In genomic region chr16:81140930-81141780, GRCh38 we compare ENCODE assay signal across 13 cellular contexts. TPM values are rescaled to one million over a fixed set of nuclear protein-coding genes. Genes with fewer than 3 reads are reported as not detected.
DNase-seq lines count a peak whose midpoint lies in the region; ATAC-seq and TF ChIP-seq lines count a peak whose summit lies in the region.
"Had no signal": no experiment of that assay in that cellular context is flagged by ENCODE, and none has a peak within 500 bp of the region (broad histone marks: within the 10 kb centered on the region; RNA-seq: fewer than 3 reads in every experiment).

No MANE protein-coding gene starts in this region.

- H3K4me2 ChIP-seq in OCI-LY1 (ENCODE audit: low read length), result no peak overlapping the region

- peak; percentile 3 for DNase-seq in stimulated activated CD4-positive, alpha-beta T cell treated with anti-CD3 and anti-CD28 coated beads, Interleukin-1b, Interleukin-23, amount 100 ng/mL, for 48 hours
- DNase-seq in stimulated activated CD4-positive, alpha-beta T cell treated with anti-CD3 and anti-CD28 coated beads, Interleukin-4, amount 100 ng/mL, for 24 hours, result no peak
- DNase-seq in fibroblast of villous mesenchyme (ENCODE audit: low read depth), result no peak
- DNase-seq in NCI-H2227 (lab: John Stamatoyannopoulos, UW; ENCODE audit: unreplicated experiment), result no peak
- no peak for DNase-seq in omental fat pad (ENCODE audit: low spot score)
- DNase-seq in NOMO-1 (lab: John Stamatoyannopoulos, UW; ENCODE audit: unreplicated experiment in 2 of 2), result no peak
- no peak for DNase-seq in G401 (ENCODE audit: low spot score)
- DNase-seq: COR-L47; HCEC 1CT; stimulated activated CD4-positive, alpha-beta T cell treated with anti-CD3 and anti-CD28 coated beads, Interleukin-2, amount 100 ng/mL, for 48 hours had no signal

- H3K9me3 ChIP-seq in OCI-LY1 (ENCODE audit: low read length), result no peaks in the 10 kb centered on the region
- H3K9me3 ChIP-seq: thoracic aorta had no signal

- peak; percentile 70 for TF ChIP-seq CTCF in OCI-LY1 (IDR thresholded peaks at IDR 0.05; ENCODE audit: low read length)
- peak; percentile 33 for TF ChIP-seq CTCF in fibroblast of villous mesenchyme (IDR thresholded peaks at IDR 0.05; ENCODE audit: insufficient read depth, low read depth, low read length)
- no peak for TF ChIP-seq CTCF in omental fat pad (IDR thresholded peaks at IDR 0.05)

- no peaks in the 10 kb centered on the region for H4K20me1 ChIP-seq in OCI-LY1 (ENCODE audit: insufficient read depth, low read length)

- H2AFZ ChIP-seq in OCI-LY1 (ENCODE audit: low read length), result no peak overlapping the region

- no peak overlapping the region for H3K9ac ChIP-seq in OCI-LY1 (ENCODE audit: low read length)

- H3K4me3 ChIP-seq in OCI-LY1 (ENCODE audit: low read depth, low read length, poor library complexity, severe bottlenecking) (no peak overlapping the region), fibroblast of villous mesenchyme (ENCODE audit: low read depth, low read length) (no peak overlapping the region)
- H3K4me3 ChIP-seq: SK-N-MC, thoracic aorta had no signal

- H3K9me2 ChIP-seq in OCI-LY1 (ENCODE audit: low read depth, low read length), result no peaks in the 10 kb centered on the region

- no peaks in the 10 kb centered on the region for H3F3A ChIP-seq in OCI-LY1 (ENCODE audit: insufficient read depth, low read length)

- ATAC-seq in omental fat pad (ENCODE audit: low FRiP score), result no peak

- no peaks in the 10 kb centered on the region for H3K4me1 ChIP-seq in OCI-LY1 (ENCODE audit: insufficient read depth, low read length, severe bottlenecking)

- in situ Hi-C loops in G401 (cut with HindIII; ENCODE audit: low sequenced_read_pairs), result no loop called here

- no peaks in the 10 kb centered on the region for H3K27me3 ChIP-seq in OCI-LY1 (ENCODE audit: insufficient read depth, low read length)

- H3K36me3 ChIP-seq in OCI-LY1 (ENCODE audit: insufficient read depth, low read length), result no peaks in the 10 kb centered on the region
- H3K36me3 ChIP-seq: thoracic aorta had no signal

- H3K27ac ChIP-seq in OCI-LY1 (ENCODE audit: low read depth, low read length, poor library complexity, severe bottlenecking), result no peak overlapping the region
- H3K27ac ChIP-seq: SK-N-MC, thoracic aorta had no signal

- no peaks in the 10 kb centered on the region for H3K79me2 ChIP-seq in OCI-LY1 (ENCODE audit: insufficient read depth, low read length)

RNA-seq across cellular contexts. Expression of gene GCSH, which starts 45.0 kb away (rescaled TPM):
- total RNA-seq in fibroblast of villous mesenchyme (14.5 and 21.2 TPM in 2 replicates), omental fat pad (10 to 100 TPM; 19.2 to 39.7 (median 21.0) TPM)
- 122 and 128 TPM in 2 replicates for total RNA-seq in G401 (2014; rRNA removed; shearing (Covaris generic))

Comparison
In these comparisons a context has a peak if more than half of its experiments do, and no peak if none do; other contexts are left out.
1. CTCF ChIP-seq: peak in OCI-LY1 (single experiment) and fibroblast of villous mesenchyme (single experiment); none in omental fat pad (0 of 3).